Comparison of ENCODE assay signal across 8 cellular contexts in genomic region chr6:31728767-31729514, GRCh38. TPM values are rescaled to one million over a fixed set of nuclear protein-coding genes. Genes with fewer than 3 reads are reported as not detected.
A peak's percentile ranks its signal among the peaks of the same experiment; 100 is the strongest.
DNase-seq lines count a peak whose midpoint lies in the region; ATAC-seq and TF ChIP-seq lines count a peak whose summit lies in the region.

TSS of gene DDAH2 (minus strand) at chr6:31729299. CDS start at chr6:31729161, 138 bp downstream.

- H3K4me1 Mint-ChIP-seq in WTC11: peaks cover 16% of the 10 kb centered on the region

- peak within 1 kb of the TSS; percentile 93 for H3K4me3 Mint-ChIP-seq in WTC11

- peaks cover 0 to 50% of the 10 kb centered on the region in 2 donors for H3K36me3 ChIP-seq in psoas muscle (ENCODE audit: insufficient read depth in 1 of 2, low read depth in 1 of 2)

- ATAC-seq in HG02678 (IDR thresholded peaks at IDR 0.05; ENCODE audit: unreplicated experiment): peak; percentile 4
- no peak for ATAC-seq in WTC11
- peak; percentile 42 for ATAC-seq in Right ventricle myocardium superior (ENCODE audit: poor library complexity)
- peak; percentile 29 to 50 (median 44) for ATAC-seq in psoas muscle
- no peak for ATAC-seq in HG02840 (IDR thresholded peaks at IDR 0.05; ENCODE audit: low FRiP score, unreplicated experiment)
- no peak for ATAC-seq in HG03039 (IDR thresholded peaks at IDR 0.05; ENCODE audit: unreplicated experiment)

- no peaks in the 10 kb centered on the region for H3K27me3 Mint-ChIP-seq in WTC11 (ENCODE audit: low read depth)

- H3K27ac Mint-ChIP-seq in WTC11: peak within 1 kb of the TSS; percentile 99

- DNase-seq in WTC11 (ENCODE audit: low spot score) (no peak), Right ventricle myocardium superior (no peak), psoas muscle (peak in 1 of 2 donors; percentile 66), NCI-H524 treated with DMSO at 0.1 percent for 48 hours (lab: John Stamatoyannopoulos, UW) (no peak)
- DNase-seq in stimulated activated CD4-positive, alpha-beta T cell treated with anti-CD3 and anti-CD28 coated beads, Interleukin-15, amount 100 ng/mL, for 24 hours: no peak

- H3K36me3 Mint-ChIP-seq in WTC11: peaks cover 36% of the 10 kb centered on the region

- no peaks in the 10 kb centered on the region for H3K9me3 Mint-ChIP-seq in WTC11

- H3K27ac ChIP-seq in psoas muscle: peak within 1 kb of the TSS; percentile 73

- POLR2A ChIA-PET in WTC11 (lab: Charles Lee): interaction anchor here (0.6 to 3.6 kb wide), 11 partner anchors 11 to 187 kb away, joined by 3 to 32 read pairs (median 6); partner anchors contain the start of genes BAG6, C6orf47, DDX39B and GPANK1

- WGBS in psoas muscle, 3 donors: 15 to 28% (median 22%) methylated on average over 36 of the region's 36 CpGs

- peaks cover 11% of the 10 kb centered on the region for H3K4me1 ChIP-seq in psoas muscle

- H3K9me3 ChIP-seq in psoas muscle: no peaks in the 10 kb centered on the region

- H3K27me3 ChIP-seq in psoas muscle (ENCODE audit: insufficient read depth in 3 of 3, low read length in 2 of 3): peaks cover 0 to under 1% (median 0%) of the 10 kb centered on the region in 3 donors

- peak within 1 kb of the TSS; percentile 72 for H3K4me3 ChIP-seq in psoas muscle

- CTCF ChIA-PET in WTC11 (lab: Charles Lee): interaction anchor here (0.7 to 4.0 kb wide), 36 partner anchors 8 to 319 kb away, joined by 3 to 66 read pairs (median 6); partner anchors contain the start of genes ABHD16A, C6orf47, DDX39B and GPANK1

- intact Hi-C loops in Right ventricle myocardium superior (cut with DNase I) (no loop called here), psoas muscle (cut with DNase I) (no loop called here)

- TF ChIP-seq CTCF in WTC11 (IDR thresholded peaks at IDR 0.05) (0 out of 2 replicates have a peak, but pooled peaks have one; percentile 21), psoas muscle (IDR thresholded peaks at IDR 0.05) (peak; percentile 30)

TF ChIP-seq in WTC11, 78 proteins besides CTCF, POLR2A, EP300 and RAD21:
- TF ChIP-seq E2F5 (CRISPR knock-in tag; IDR thresholded peaks at IDR 0.05) (no peak), RORB (CRISPR knock-in tag; IDR thresholded peaks at IDR 0.05) (no peak), ZNF416 (CRISPR knock-in tag; IDR thresholded peaks at IDR 0.05) (no peak), FOXK1 (CRISPR knock-in tag; IDR thresholded peaks at IDR 0.05) (no peak), CREM (CRISPR knock-in tag; IDR thresholded peaks at IDR 0.05) (no peak), TEAD1 (CRISPR knock-in tag; IDR thresholded peaks at IDR 0.05) (no peak), ATF3 (CRISPR knock-in tag; conservative IDR thresholded peaks at IDR 0.05) (no peak), ZBTB43 (CRISPR knock-in tag; IDR thresholded peaks at IDR 0.05) (no peak), ARID4B (CRISPR knock-in tag; IDR thresholded peaks at IDR 0.05; ENCODE audit: borderline replicate concordance) (no peak), GTF2I (CRISPR knock-in tag; conservative IDR thresholded peaks at IDR 0.05) (no peak), RELA (CRISPR knock-in tag; IDR thresholded peaks at IDR 0.05; ENCODE audit: borderline replicate concordance) (no peak), ZNF512 (CRISPR knock-in tag; IDR thresholded peaks at IDR 0.05; ENCODE audit: borderline replicate concordance) (no peak), CBFB (CRISPR knock-in tag; IDR thresholded peaks at IDR 0.05; ENCODE audit: low read depth) (no peak)

RNA-seq across cellular contexts. Expression of gene DDAH2, which starts in this region (rescaled TPM):
- total RNA-seq in WTC11 (2021) (62.2 to 67.3 TPM (median 65.8 TPM) in 3 replicates), Right ventricle myocardium superior (32.9 TPM), psoas muscle (10 to 100 TPM in 2 of 4 donors, 1 to 10 TPM in 2; 8.4 to 16.2 (median 10.2) TPM)
- 10 to 100 TPM in 2 of 3 donors, 1 to 10 TPM in 1; 6.3 to 13.8 (median 11.3) TPM for polyA plus RNA-seq in psoas muscle

Comparison
In these comparisons a context has a peak if more than half of its experiments do, and no peak if none do; other contexts are left out.
1. ATAC-seq: peak in HG02678 (single experiment), Right ventricle myocardium superior (single experiment) and psoas muscle (4 of 4); none in WTC11 (single experiment), HG02840 (single experiment) and HG03039 (single experiment).